Comparison of ENCODE assay signal across 22 cellular contexts in the genomic region with DNA sequence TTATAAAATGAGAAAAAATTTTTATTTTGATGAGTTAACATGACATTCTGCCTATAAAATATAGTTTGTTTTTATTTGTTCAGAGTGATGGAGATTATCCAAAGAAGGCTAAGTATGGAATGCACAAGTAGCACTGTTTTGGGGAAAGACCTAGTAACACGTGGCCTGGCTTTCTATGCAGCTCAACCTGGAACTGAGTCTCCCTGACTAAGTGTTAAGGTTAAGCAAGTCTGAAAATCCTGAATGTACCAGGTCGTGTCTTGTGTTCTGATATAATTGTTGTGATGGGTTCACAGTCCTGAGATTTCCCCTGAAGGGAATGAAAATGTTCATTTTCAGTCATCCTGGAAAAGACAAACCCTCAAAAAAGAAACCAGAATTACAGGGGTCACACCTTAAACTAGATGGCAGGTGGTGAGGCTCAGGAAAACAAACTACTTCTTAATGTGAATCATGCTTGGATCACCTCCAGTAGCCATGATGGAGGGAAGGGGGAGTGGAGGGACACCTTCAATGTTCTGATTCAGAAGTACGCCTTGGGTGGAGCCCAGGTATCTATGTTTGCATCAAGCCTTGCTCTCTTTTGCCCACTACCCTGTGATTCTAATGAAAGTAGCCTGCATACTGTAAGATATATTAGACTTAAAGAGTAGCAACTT.
"Had no signal": no experiment of that assay in that cellular context is flagged by ENCODE, and none has a peak within 500 bp of the region (broad histone marks: within the 10 kb centered on the region; RNA-seq: fewer than 3 reads in every experiment).

No MANE protein-coding gene starts in this region.

- H2AFZ ChIP-seq: neural progenitor cell had no signal

- H3K27me3 ChIP-seq: neural progenitor cell, transverse colon, uterus had no signal

- H3K27ac Mint-ChIP-seq: activated naive CD8-positive, alpha-beta T cell treated with anti-CD3 and anti-CD28 coated beads, Interleukin-2, amount 10 ng/mL, durations not matched to agents 7 days and 5 days; naive thymus-derived CD4-positive, alpha-beta T cell; neural progenitor cell; stimulated activated effector memory CD8-positive, alpha-beta T cell treated with anti-CD3 and anti-CD28 coated beads, Interleukin-12 subunit alpha, Interleukin-12 subunit beta, amount 100 ng/mL, for 72 hours had no signal

- H3K36me3 Mint-ChIP-seq: activated naive CD8-positive, alpha-beta T cell treated with anti-CD3 and anti-CD28 coated beads, Interleukin-2, amount 10 ng/mL, durations not matched to agents 7 days and 5 days; naive thymus-derived CD4-positive, alpha-beta T cell; neural progenitor cell; stimulated activated effector memory CD8-positive, alpha-beta T cell treated with anti-CD3 and anti-CD28 coated beads, Interleukin-12 subunit alpha, Interleukin-12 subunit beta, amount 100 ng/mL, for 72 hours had no signal

- H3K27me3 Mint-ChIP-seq: activated naive CD8-positive, alpha-beta T cell treated with anti-CD3 and anti-CD28 coated beads, Interleukin-2, amount 10 ng/mL, durations not matched to agents 7 days and 5 days; naive thymus-derived CD4-positive, alpha-beta T cell had no signal

- H3K4me3 Mint-ChIP-seq: activated naive CD8-positive, alpha-beta T cell treated with anti-CD3 and anti-CD28 coated beads, Interleukin-2, amount 10 ng/mL, durations not matched to agents 7 days and 5 days; naive thymus-derived CD4-positive, alpha-beta T cell; neural progenitor cell; stimulated activated effector memory CD8-positive, alpha-beta T cell treated with anti-CD3 and anti-CD28 coated beads, Interleukin-12 subunit alpha, Interleukin-12 subunit beta, amount 100 ng/mL, for 72 hours had no signal

- H3K4me2 ChIP-seq: neural progenitor cell had no signal

- DNase-seq: activated CD4-positive, alpha-beta T cell treated with anti-CD3 and anti-CD28 coated beads for 4 hours; activated CD4-positive, alpha-beta T cell treated with anti-CD3 and anti-CD28 coated beads, Interleukin-2, amount 50 U/mL, for 48 hours; activated CD4-positive, CD25-positive, alpha-beta regulatory T cell; activated CD8-positive, alpha-beta memory T cell treated with anti-CD3 and anti-CD28 coated beads, Interleukin-2, amount 50 U/mL, for 48 hours; activated naive CD4-positive, alpha-beta T cell treated with Interleukin-2 at 50 U/mL for 16 hours; activated naive CD8-positive, alpha-beta T cell treated with anti-CD3 and anti-CD28 coated beads, Interleukin-2, amount 10 ng/mL, durations not matched to agents 7 days and 5 days; activated T-cell treated with anti-CD3 and anti-CD28 coated beads, Interleukin-2, amount 50 U/mL, for 48 hours; amniotic stem cell; cerebellar nuclear complex; foreskin fibroblast; lower lobe of right lung; naive thymus-derived CD4-positive, alpha-beta T cell; posterior cingulate gyrus; small intestine; stimulated activated CD4-positive, alpha-beta T cell treated with anti-CD3 and anti-CD28 coated beads, Interleukin-2, amount 100 ng/mL, for 24 hours; transverse colon; uterus had no signal

- H3K9me3 Mint-ChIP-seq: activated naive CD8-positive, alpha-beta T cell treated with anti-CD3 and anti-CD28 coated beads, Interleukin-2, amount 10 ng/mL, durations not matched to agents 7 days and 5 days; neural progenitor cell had no signal

- H3K36me3 ChIP-seq: lower lobe of right lung, neural progenitor cell, transverse colon, uterus had no signal

- ATAC-seq: left lobe of liver; lower lobe of right lung; naive thymus-derived CD4-positive, alpha-beta T cell; sciatic nerve; stimulated activated effector memory CD8-positive, alpha-beta T cell treated with anti-CD3 and anti-CD28 coated beads, Interleukin-12 subunit alpha, Interleukin-12 subunit beta, amount 100 ng/mL, for 72 hours had no signal

- H3K27ac ChIP-seq: coronary artery, lower lobe of right lung, neural progenitor cell, transverse colon, uterus had no signal

- H3K4me1 Mint-ChIP-seq: activated naive CD8-positive, alpha-beta T cell treated with anti-CD3 and anti-CD28 coated beads, Interleukin-2, amount 10 ng/mL, durations not matched to agents 7 days and 5 days; naive thymus-derived CD4-positive, alpha-beta T cell; neural progenitor cell; stimulated activated effector memory CD8-positive, alpha-beta T cell treated with anti-CD3 and anti-CD28 coated beads, Interleukin-12 subunit alpha, Interleukin-12 subunit beta, amount 100 ng/mL, for 72 hours had no signal

- H3K4me3 ChIP-seq: coronary artery, lower lobe of right lung, neural progenitor cell, transverse colon, uterus had no signal

- H3K4me1 ChIP-seq: lower lobe of right lung, transverse colon, uterus had no signal
